In genomic region chr7:55386541-55386940, GRCh38 we compare ENCODE assay signal across 27 cellular contexts. TPM values are rescaled to one million over a fixed set of nuclear protein-coding genes. Genes with fewer than 3 reads are reported as not detected.
DNase-seq lines count a peak whose midpoint lies in the region; ATAC-seq, FAIRE-seq and TF ChIP-seq lines count a peak whose summit lies in the region.
"Had no signal": no experiment of that assay in that cellular context is flagged by ENCODE, and none has a peak within 500 bp of the region (broad histone marks: within the 10 kb centered on the region; RNA-seq: fewer than 3 reads in every experiment).

No MANE protein-coding gene starts in this region.

- H3K27ac Mint-ChIP-seq in activated naive CD4-positive, alpha-beta T cell treated with anti-CD3 and anti-CD28 coated beads, Interleukin-2, amount 50 U/mL, for 24 hours = peak overlapping the region; percentile 2
- H3K27ac Mint-ChIP-seq in activated T-helper 1 cell treated with anti-CD3 and anti-CD28 coated beads, Interleukin-12 subunit alpha, Interleukin-12 subunit beta, Interleukin-2, Interleukin-4 antibody, amounts not matched to agents 30 ng/mL and 10 ng/mL and 1 ng/mL, durations not matched to agents 14 hours and 24 hours and 36 hours = peak overlapping the region; percentile 49
- H3K27ac Mint-ChIP-seq in activated naive CD8-positive, alpha-beta T cell treated with anti-CD3 and anti-CD28 coated beads, Interleukin-2, amount 50 U/mL, for 24 hours = peak overlapping the region; percentile 67
- H3K27ac Mint-ChIP-seq: CD8-positive, alpha-beta T cell; IgD-negative memory B cell had no signal

- no peak for DNase-seq in activated naive CD4-positive, alpha-beta T cell treated with Interleukin-2 at 50 U/mL for 16 hours
- no peak for DNase-seq in activated T-helper 1 cell treated with anti-CD3 and anti-CD28 coated beads, Interleukin-12 subunit alpha, Interleukin-12 subunit beta, Interleukin-2, Interleukin-4 antibody, amounts not matched to agents 30 ng/mL and 10 ng/mL and 1 ng/mL, durations not matched to agents 14 hours and 24 hours and 36 hours (ENCODE audit: low spot score)
- no peak for DNase-seq in activated naive CD8-positive, alpha-beta T cell treated with anti-CD3 and anti-CD28 coated beads, Interleukin-2, amount 50 U/mL, for 24 hours
- no peak for DNase-seq in psoas muscle
- no peak for DNase-seq in DMS53 (lab: John Stamatoyannopoulos, UW)
- no peak for DNase-seq in H54 (ENCODE audit: insufficient read length, low spot score)
- DNase-seq in NCI-H748 treated with DMSO at 0.1 percent for 48 hours (lab: John Stamatoyannopoulos, UW) = no peak
- DNase-seq: Caco-2; CD8-positive, alpha-beta T cell; DMS79; EL; GDM1; NCI-H1048; NCI-H1417; NCI-H1694; NCI-H2029 treated with DMSO at 0.1 percent for 48 hours; NCI-H446 treated with DMSO at 0.1 percent for 48 hours; NCI-H526; Right ventricle myocardium superior; RPMI8226 had no signal

- no peak for TF ChIP-seq CTCF in psoas muscle (IDR thresholded peaks at IDR 0.05)

- intact Hi-C loops in activated T-helper 1 cell treated with anti-CD3 and anti-CD28 coated beads, Interleukin-12 subunit alpha, Interleukin-12 subunit beta, Interleukin-2, Interleukin-4 antibody, amounts not matched to agents 30 ng/mL and 10 ng/mL and 1 ng/mL, durations not matched to agents 14 hours and 24 hours and 36 hours (cut with micrococcal nuclease) = no loop called here
- intact Hi-C loops in psoas muscle (cut with DNase I) = no loop called here

- 45 to 67% (median 55%) methylated on average over 4 of the region's 4 CpGs for WGBS in psoas muscle, 3 donors

- ATAC-seq in activated naive CD8-positive, alpha-beta T cell treated with anti-CD3 and anti-CD28 coated beads, Interleukin-2, amount 50 U/mL, for 24 hours = no peak
- ATAC-seq in psoas muscle = peak; percentile 94 to 99 (median 98)
- ATAC-seq: A549; CD8-positive, alpha-beta T cell had no signal

- no peaks in the 10 kb centered on the region for H3K27me3 Mint-ChIP-seq in activated naive CD4-positive, alpha-beta T cell treated with anti-CD3 and anti-CD28 coated beads, Interleukin-2, amount 50 U/mL, for 24 hours
- H3K27me3 Mint-ChIP-seq in activated T-helper 1 cell treated with anti-CD3 and anti-CD28 coated beads, Interleukin-12 subunit alpha, Interleukin-12 subunit beta, Interleukin-2, Interleukin-4 antibody, amounts not matched to agents 30 ng/mL and 10 ng/mL and 1 ng/mL, durations not matched to agents 14 hours and 24 hours and 36 hours (ENCODE audit: insufficient read depth) = no peaks in the 10 kb centered on the region
- no peaks in the 10 kb centered on the region for H3K27me3 Mint-ChIP-seq in activated naive CD8-positive, alpha-beta T cell treated with anti-CD3 and anti-CD28 coated beads, Interleukin-2, amount 50 U/mL, for 24 hours
- H3K27me3 Mint-ChIP-seq: IgD-negative memory B cell had no signal

- H3K4me1 ChIP-seq in psoas muscle = no peaks in the 10 kb centered on the region
- H3K4me1 ChIP-seq: A549, Caco-2 had no signal

- H3K9me3 ChIP-seq in psoas muscle = no peaks in the 10 kb centered on the region

- H3K27ac ChIP-seq in psoas muscle = peak overlapping the region; percentile 80
- H3K27ac ChIP-seq: A549, C4-2B, SJSA1 had no signal

- peaks cover 26% of the 10 kb centered on the region for H3K36me3 Mint-ChIP-seq in activated naive CD4-positive, alpha-beta T cell treated with anti-CD3 and anti-CD28 coated beads, Interleukin-2, amount 50 U/mL, for 24 hours
- H3K36me3 Mint-ChIP-seq in activated T-helper 1 cell treated with anti-CD3 and anti-CD28 coated beads, Interleukin-12 subunit alpha, Interleukin-12 subunit beta, Interleukin-2, Interleukin-4 antibody, amounts not matched to agents 30 ng/mL and 10 ng/mL and 1 ng/mL, durations not matched to agents 14 hours and 24 hours and 36 hours (ENCODE audit: low read depth) = peaks cover 15% of the 10 kb centered on the region
- H3K36me3 Mint-ChIP-seq in activated naive CD8-positive, alpha-beta T cell treated with anti-CD3 and anti-CD28 coated beads, Interleukin-2, amount 50 U/mL, for 24 hours (ENCODE audit: low read depth) = peaks cover 52% of the 10 kb centered on the region

- no peak for TF ChIP-seq POLR2A in H54 (IDR thresholded peaks at IDR 0.05; ENCODE audit: low read depth, low read length)

- FAIRE-seq in H54 (lab: Jason Lieb, UNC) = no peak
- FAIRE-seq: A549, GM12891, GM19239 had no signal

- no peak overlapping the region for H3K4me3 Mint-ChIP-seq in activated naive CD4-positive, alpha-beta T cell treated with anti-CD3 and anti-CD28 coated beads, Interleukin-2, amount 50 U/mL, for 24 hours
- no peak overlapping the region for H3K4me3 Mint-ChIP-seq in activated T-helper 1 cell treated with anti-CD3 and anti-CD28 coated beads, Interleukin-12 subunit alpha, Interleukin-12 subunit beta, Interleukin-2, Interleukin-4 antibody, amounts not matched to agents 30 ng/mL and 10 ng/mL and 1 ng/mL, durations not matched to agents 14 hours and 24 hours and 36 hours
- H3K4me3 Mint-ChIP-seq in activated naive CD8-positive, alpha-beta T cell treated with anti-CD3 and anti-CD28 coated beads, Interleukin-2, amount 50 U/mL, for 24 hours = no peak overlapping the region
- H3K4me3 Mint-ChIP-seq: CD8-positive, alpha-beta T cell; IgD-negative memory B cell had no signal

- H3K4me3 ChIP-seq in psoas muscle = peak overlapping the region; percentile 47
- H3K4me3 ChIP-seq: A549, SJSA1 had no signal

- no peaks in the 10 kb centered on the region for H3K36me3 ChIP-seq in psoas muscle (ENCODE audit: insufficient read depth in 1 of 2, low read depth in 1 of 2)
- H3K36me3 ChIP-seq: SJSA1 had no signal

- peaks cover 11% of the 10 kb centered on the region for H3K9me3 Mint-ChIP-seq in activated naive CD4-positive, alpha-beta T cell treated with anti-CD3 and anti-CD28 coated beads, Interleukin-2, amount 50 U/mL, for 24 hours
- H3K9me3 Mint-ChIP-seq in activated T-helper 1 cell treated with anti-CD3 and anti-CD28 coated beads, Interleukin-12 subunit alpha, Interleukin-12 subunit beta, Interleukin-2, Interleukin-4 antibody, amounts not matched to agents 30 ng/mL and 10 ng/mL and 1 ng/mL, durations not matched to agents 14 hours and 24 hours and 36 hours = peaks cover 51% of the 10 kb centered on the region
- H3K9me3 Mint-ChIP-seq in activated naive CD8-positive, alpha-beta T cell treated with anti-CD3 and anti-CD28 coated beads, Interleukin-2, amount 50 U/mL, for 24 hours = peaks cover 36% of the 10 kb centered on the region

- H3K27me3 ChIP-seq in psoas muscle (ENCODE audit: insufficient read depth in 3 of 3, low read length in 2 of 3) = no peaks in the 10 kb centered on the region
- H3K27me3 ChIP-seq: SJSA1 had no signal

- peaks cover 16% of the 10 kb centered on the region for H3K4me1 Mint-ChIP-seq in activated naive CD4-positive, alpha-beta T cell treated with anti-CD3 and anti-CD28 coated beads, Interleukin-2, amount 50 U/mL, for 24 hours
- no peaks in the 10 kb centered on the region for H3K4me1 Mint-ChIP-seq in activated T-helper 1 cell treated with anti-CD3 and anti-CD28 coated beads, Interleukin-12 subunit alpha, Interleukin-12 subunit beta, Interleukin-2, Interleukin-4 antibody, amounts not matched to agents 30 ng/mL and 10 ng/mL and 1 ng/mL, durations not matched to agents 14 hours and 24 hours and 36 hours (ENCODE audit: low read depth)
- H3K4me1 Mint-ChIP-seq in activated naive CD8-positive, alpha-beta T cell treated with anti-CD3 and anti-CD28 coated beads, Interleukin-2, amount 50 U/mL, for 24 hours = peaks cover 30% of the 10 kb centered on the region

RNA-seq across cellular contexts. Expression of gene LANCL2, which starts 21.4 kb away (rescaled TPM):
- total RNA-seq in activated T-helper 1 cell treated with anti-CD3 and anti-CD28 coated beads, Interleukin-12 subunit alpha, Interleukin-12 subunit beta, Interleukin-2, Interleukin-4 antibody, amounts not matched to agents 30 ng/mL and 10 ng/mL and 1 ng/mL, durations not matched to agents 14 hours and 24 hours and 36 hours = 11.0 TPM in 2 replicates
- 10 to 100 TPM in 2 of 4 donors, 1 to 10 TPM in 2; 6.6 to 16.9 (median 10.6) TPM for total RNA-seq in psoas muscle
- polyA plus RNA-seq in psoas muscle = 1 to 10 TPM; 5.4 to 9.6 (median 6.4) TPM

Comparison
In these comparisons a context has a peak if more than half of its experiments do, and no peak if none do; other contexts are left out.
1. H3K27ac Mint-ChIP-seq: peak in every context shown above with its lines; median percentile 67 in activated naive CD8-positive, alpha-beta T cell treated with anti-CD3 and anti-CD28 coated beads, Interleukin-2, amount 50 U/mL, for 24 hours; 49 in activated T-helper 1 cell treated with anti-CD3 and anti-CD28 coated beads, Interleukin-12 subunit alpha, Interleukin-12 subunit beta, Interleukin-2, Interleukin-4 antibody, amounts not matched to agents 30 ng/mL and 10 ng/mL and 1 ng/mL, durations not matched to agents 14 hours and 24 hours and 36 hours; 2 in activated naive CD4-positive, alpha-beta T cell treated with anti-CD3 and anti-CD28 coated beads, Interleukin-2, amount 50 U/mL, for 24 hours.